In genomic region chr20:32574296-32575226, GRCh38 we compare ENCODE assay signal across 8 cellular contexts. TPM values are rescaled to one million over a fixed set of nuclear protein-coding genes. Genes with fewer than 3 reads are reported as not detected.
A peak's percentile ranks its signal among the peaks of the same experiment; 100 is the strongest.
DNase-seq lines count a peak whose midpoint lies in the region; ATAC-seq and TF ChIP-seq lines count a peak whose summit lies in the region.

No MANE protein-coding gene starts in this region.

- no peaks in the 10 kb centered on the region for H3K9me3 ChIP-seq in OCI-LY7 (ENCODE audit: low read length)

- peak overlapping the region; percentile 28 for H2AFZ ChIP-seq in ACC112 (ENCODE audit: low read length, unreplicated experiment)
- no peak overlapping the region for H2AFZ ChIP-seq in OCI-LY7 (ENCODE audit: low read length)

- H3K79me2 ChIP-seq in ACC112 (ENCODE audit: control insufficient read depth, insufficient read depth, low read length, unreplicated experiment) (no peaks in the 10 kb centered on the region), OCI-LY7 (ENCODE audit: insufficient read depth, low read depth, low read length) (no peaks in the 10 kb centered on the region)

- no peak overlapping the region for H3K4me3 ChIP-seq in ACC112 (ENCODE audit: low read depth, low read length)
- H3K4me3 ChIP-seq in HL-60 (replicated peaks; ENCODE audit: insufficient read depth, low read length) = no peak overlapping the region
- no peak overlapping the region for H3K4me3 ChIP-seq in foreskin fibroblast (ENCODE audit: low read depth in 1 of 2, low read length in 2 of 2)
- H3K4me3 ChIP-seq in OCI-LY7 (ENCODE audit: low read depth, low read length, poor library complexity, severe bottlenecking) = no peak overlapping the region

- intact Hi-C loops in OCI-LY7 (cut with micrococcal nuclease; ENCODE audit: unreplicated experiment) = no loop called here

- BruUV-seq in OCI-LY7 (replicated peaks; lab: Mats Ljungman, UMichigan) = no TSS peak

- H3K27me3 ChIP-seq in ACC112 (ENCODE audit: insufficient read depth, low read length) = no peaks in the 10 kb centered on the region
- no peaks in the 10 kb centered on the region for H3K27me3 ChIP-seq in HL-60 (ENCODE audit: insufficient read depth, poor library complexity, severe bottlenecking)

- POLR2A ChIA-PET in OCI-LY7 (lab: Charles Lee) = no interaction called here

- H3K36me3 ChIP-seq in ACC112 (ENCODE audit: insufficient read depth, low read length) = no peaks in the 10 kb centered on the region
- H3K36me3 ChIP-seq in OCI-LY7 (ENCODE audit: insufficient read depth, low read length) = no peaks in the 10 kb centered on the region

- H3K9me2 ChIP-seq in OCI-LY7 (ENCODE audit: insufficient read depth, low read length) = no peaks in the 10 kb centered on the region

- no peaks in the 10 kb centered on the region for H4K20me1 ChIP-seq in OCI-LY7 (ENCODE audit: insufficient read depth, low read length)

- no peak for ATAC-seq in HG03280 (IDR thresholded peaks at IDR 0.05; ENCODE audit: unreplicated experiment)

- no peak for TF ChIP-seq CTCF in HL-60 (IDR thresholded peaks at IDR 0.05; ENCODE audit: insufficient read depth, low read length)
- no peak for TF ChIP-seq CTCF in foreskin fibroblast (IDR thresholded peaks at IDR 0.05; ENCODE audit: low read depth, low read length)
- no peak for TF ChIP-seq CTCF in OCI-LY7 (conservative IDR thresholded peaks at IDR 0.05; ENCODE audit: low read length)

- peak; percentile 57 to 75 for DNase-seq in HL-60 (ENCODE audit: low read depth in 1 of 2, low spot score in 1 of 2)
- DNase-seq in activated CD4-positive, alpha-beta T cell treated with anti-CD3 and anti-CD28 coated beads for 48 hours = peak; percentile 70
- peak; percentile 73 to 88 for DNase-seq in foreskin fibroblast
- peak; percentile 57 for DNase-seq in stimulated activated CD4-positive, alpha-beta T cell treated with anti-CD3 and anti-CD28 coated beads, Interleukin-4, amount 100 ng/mL, for 24 hours
- no peak for DNase-seq in NCI-H1436 treated with DMSO at 0.1 percent for 48 hours (lab: John Stamatoyannopoulos, UW)
- no peak for DNase-seq in OCI-LY7 (ENCODE audit: low spot score)

- H3K4me1 ChIP-seq in ACC112 (ENCODE audit: control insufficient read depth, insufficient read depth, low read length, unreplicated experiment) = peaks cover 28% of the 10 kb centered on the region
- H3K4me1 ChIP-seq in OCI-LY7 (ENCODE audit: insufficient read depth, low read length, poor library complexity, severe bottlenecking) = no peaks in the 10 kb centered on the region

- no peak overlapping the region for H3K4me2 ChIP-seq in OCI-LY7 (ENCODE audit: low read length)

- H3K27ac ChIP-seq in ACC112 (ENCODE audit: low read depth, low read length) (0 out of 2 replicates have a peak overlapping the region, but pooled peaks have one; percentile 7), HL-60 (replicated peaks) (no peak overlapping the region), OCI-LY7 (ENCODE audit: low read depth, low read length, poor library complexity, severe bottlenecking) (no peak overlapping the region)

- CTCF ChIA-PET in OCI-LY7 (lab: Charles Lee; ENCODE audit: unreplicated experiment) = no interaction called here

RNA-seq across cellular contexts. Expression of gene NOL4L, which starts 10.6 kb away (rescaled TPM):
- 1.5 and 4.2 TPM in 2 replicates for total RNA-seq in OCI-LY7 (2014; rRNA removed; shearing (Covaris generic))
- 3.3 and 3.9 TPM in 2 replicates for total RNA-seq in OCI-LY7 (2022)

Comparison
In these comparisons a context has a peak if more than half of its experiments do, and no peak if none do; other contexts are left out.
1. DNase-seq: peak in HL-60 (2 of 2), activated CD4-positive, alpha-beta T cell treated with anti-CD3 and anti-CD28 coated beads for 48 hours (single experiment), foreskin fibroblast (2 of 2) and stimulated activated CD4-positive, alpha-beta T cell treated with anti-CD3 and anti-CD28 coated beads, Interleukin-4, amount 100 ng/mL, for 24 hours (single experiment); none in NCI-H1436 treated with DMSO at 0.1 percent for 48 hours (single experiment) and OCI-LY7 (single experiment).